ENCODE assay signal across 1 cellular context in genomic region chr4:17636696-17637351, GRCh38.
TF ChIP-seq lines count a peak whose summit lies in the region.

No MANE protein-coding gene starts in this region.

TF ChIP-seq in HepG2, 621 proteins besides CTCF, POLR2A, EP300 and RAD21 (continued from another document and continues in another):
- TF ChIP-seq AHDC1 (CRISPR knock-in tag; IDR thresholded peaks at IDR 0.05; ENCODE audit: borderline replicate concordance) (no peak), ZNF562 (CRISPR knock-in tag; IDR thresholded peaks at IDR 0.05; ENCODE audit: borderline replicate concordance) (no peak), LBX2 (CRISPR knock-in tag; IDR thresholded peaks at IDR 0.05; ENCODE audit: borderline replicate concordance) (no peak), SATB2 (CRISPR knock-in tag; IDR thresholded peaks at IDR 0.05) (no peak), SIN3A (IDR thresholded peaks at IDR 0.05; ENCODE audit: borderline replicate concordance, low read depth, low read length) (no peak), JARID2 (CRISPR knock-in tag; IDR thresholded peaks at IDR 0.05; ENCODE audit: insufficient replicate concordance) (no peak), ZNF12 (CRISPR knock-in tag; IDR thresholded peaks at IDR 0.05) (no peak), PHF21A (CRISPR knock-in tag; IDR thresholded peaks at IDR 0.05) (no peak), ZSCAN30 (CRISPR knock-in tag; IDR thresholded peaks at IDR 0.05) (no peak), TFDP2 (CRISPR knock-in tag; IDR thresholded peaks at IDR 0.05) (no peak), ZNF792 (CRISPR knock-in tag; IDR thresholded peaks at IDR 0.05) (no peak), RXRA (CRISPR knock-in tag; IDR thresholded peaks at IDR 0.05) (no peak), AGO2 (optimal IDR thresholded peaks at IDR 0.05; ENCODE audit: low read depth, low read length) (peak; percentile 73), HCFC1 (IDR thresholded peaks at IDR 0.05; ENCODE audit: low read depth, low read length) (no peak), KDM2A (CRISPR knock-in tag; IDR thresholded peaks at IDR 0.05; ENCODE audit: borderline replicate concordance, low read depth) (peak; percentile 78; the same call in 1 of the 2 replicates), ZNF883 (CRISPR knock-in tag; IDR thresholded peaks at IDR 0.05; ENCODE audit: not compliant biosample characterization) (peak; percentile 62), SP140L (CRISPR knock-in tag; IDR thresholded peaks at IDR 0.05; ENCODE audit: borderline replicate concordance) (no peak), ZMYM4 (CRISPR knock-in tag; IDR thresholded peaks at IDR 0.05) (no peak), ZNF205 (CRISPR knock-in tag; IDR thresholded peaks at IDR 0.05) (no peak), NONO (IDR thresholded peaks at IDR 0.05) (no peak), NONO (CRISPR knock-in tag; conservative IDR thresholded peaks at IDR 0.05) (no peak), ZNF281 (CRISPR knock-in tag; IDR thresholded peaks at IDR 0.05; ENCODE audit: borderline replicate concordance) (no peak), STAG1 (CRISPR knock-in tag; IDR thresholded peaks at IDR 0.05) (peak; percentile 90), ZNF256 (CRISPR knock-in tag; conservative IDR thresholded peaks at IDR 0.05) (no peak), BCLAF1 (IDR thresholded peaks at IDR 0.05) (no peak), TRIM24 (CRISPR knock-in tag; IDR thresholded peaks at IDR 0.05) (no peak), ZNF503 (CRISPR knock-in tag; IDR thresholded peaks at IDR 0.05) (no peak), ZNF768 (CRISPR knock-in tag; IDR thresholded peaks at IDR 0.05) (0 out of 2 replicates have a peak, but pooled peaks have one; percentile 11), FOXA1 (IDR thresholded peaks at IDR 0.05) (no peak), FOXA1 (CRISPR knock-in tag; IDR thresholded peaks at IDR 0.05) (no peak), SRSF4 (IDR thresholded peaks at IDR 0.05; ENCODE audit: low read depth, low read length, poor library complexity, severe bottlenecking) (no peak), PAWR (CRISPR knock-in tag; IDR thresholded peaks at IDR 0.05; ENCODE audit: borderline replicate concordance) (no peak), SPEN (CRISPR knock-in tag; IDR thresholded peaks at IDR 0.05; ENCODE audit: low read depth) (no peak), THAP11 (CRISPR knock-in tag; IDR thresholded peaks at IDR 0.05) (no peak), ZNF230 (CRISPR knock-in tag; IDR thresholded peaks at IDR 0.05) (no peak), RNF219 (CRISPR knock-in tag; IDR thresholded peaks at IDR 0.05) (no peak), ZNF350 (CRISPR knock-in tag; IDR thresholded peaks at IDR 0.05; ENCODE audit: borderline replicate concordance, low read depth) (no peak), IRF9 (CRISPR knock-in tag; IDR thresholded peaks at IDR 0.05; ENCODE audit: borderline replicate concordance) (0 out of 2 replicates have a peak, but pooled peaks have one; percentile 31), HOXA5 (CRISPR knock-in tag; IDR thresholded peaks at IDR 0.05) (no peak), HMG20A (CRISPR knock-in tag; IDR thresholded peaks at IDR 0.05; ENCODE audit: borderline replicate concordance) (no peak), TCF12 (IDR thresholded peaks at IDR 0.05) (no peak), TCF12 (CRISPR knock-in tag; IDR thresholded peaks at IDR 0.05) (no peak), ZNF24 (IDR thresholded peaks at IDR 0.05) (no peak), POLR2G (IDR thresholded peaks at IDR 0.05; ENCODE audit: low read depth, low read length) (peak; percentile 59), SOX6 (IDR thresholded peaks at IDR 0.05) (no peak), SOX6 (CRISPR knock-in tag; IDR thresholded peaks at IDR 0.05) (0 out of 2 replicates have a peak, but pooled peaks have one; percentile 25), FOXM1 (CRISPR knock-in tag; IDR thresholded peaks at IDR 0.05) (no peak), ZNF614 (CRISPR knock-in tag; IDR thresholded peaks at IDR 0.05; ENCODE audit: borderline replicate concordance) (no peak), SALL2 (CRISPR knock-in tag; IDR thresholded peaks at IDR 0.05) (no peak), MYC (CRISPR knock-in tag; IDR thresholded peaks at IDR 0.05; ENCODE audit: borderline replicate concordance) (no peak), AKAP8 (CRISPR knock-in tag; IDR thresholded peaks at IDR 0.05) (no peak), ZNF441 (CRISPR knock-in tag; IDR thresholded peaks at IDR 0.05; ENCODE audit: borderline replicate concordance) (peak; percentile 97), NFE2 (CRISPR knock-in tag; IDR thresholded peaks at IDR 0.05) (no peak), FLYWCH1 (CRISPR knock-in tag; IDR thresholded peaks at IDR 0.05) (no peak), MED8 (CRISPR knock-in tag; IDR thresholded peaks at IDR 0.05; ENCODE audit: insufficient replicate concordance) (no peak)
